ENCODE assay signal across 21 cellular contexts in the genomic region with DNA sequence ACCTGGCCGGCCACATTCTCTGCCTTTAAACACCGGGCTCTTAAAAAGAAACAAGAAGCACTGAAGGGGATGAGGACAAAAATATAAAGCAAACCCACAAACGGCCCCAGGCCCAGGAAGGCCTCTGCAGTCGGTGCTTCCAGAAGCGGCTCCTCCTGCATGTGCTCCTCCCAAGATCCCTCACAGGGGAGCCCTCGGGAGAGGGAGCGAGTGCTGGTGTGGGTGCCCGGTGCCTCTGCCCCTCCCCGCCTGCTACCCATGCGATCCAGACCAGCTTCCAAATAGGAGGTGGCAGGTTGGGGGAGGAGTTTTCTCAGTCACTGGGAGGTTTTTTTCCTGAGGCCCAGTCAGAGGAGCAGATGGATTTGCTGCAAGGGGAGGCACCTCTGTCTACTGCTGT.
"Had no signal": no experiment of that assay in that cellular context is flagged by ENCODE, and none has a peak within 500 bp of the region (broad histone marks: within the 10 kb centered on the region; RNA-seq: fewer than 3 reads in every experiment).

No MANE protein-coding gene starts in this region.

- H3K27ac Mint-ChIP-seq: dendritic cell treated with granulocyte-macrophage colony-stimulating factor and Interleukin-4, amounts not matched to agents 40 ng/mL and 50 ng/mL, for 4 days; immature natural killer cell; naive B cell; type B pancreatic cell had no signal

- H3K27me3 ChIP-seq: esophagus muscularis mucosa, gastrocnemius medialis, left lung, ovary, right atrium auricular region, sigmoid colon, suprapubic skin, thyroid gland had no signal

- H3K27ac ChIP-seq: epithelial cell of prostate, esophagus muscularis mucosa, gastrocnemius medialis, left lung, ovary, right atrium auricular region, sigmoid colon, skin epidermis, suprapubic skin, thyroid gland had no signal

- H3K36me3 ChIP-seq: gastrocnemius medialis, ovary, right atrium auricular region had no signal

- H3K4me3 Mint-ChIP-seq: dendritic cell treated with granulocyte-macrophage colony-stimulating factor and Interleukin-4, amounts not matched to agents 40 ng/mL and 50 ng/mL, for 4 days; effector memory CD8-positive, alpha-beta T cell; immature natural killer cell; naive B cell; nephron; type B pancreatic cell had no signal

- H3K4me3 ChIP-seq: esophagus muscularis mucosa, gastrocnemius medialis, left lung, lung, ovary, right atrium auricular region, sigmoid colon, skin epidermis, suprapubic skin, thyroid gland had no signal

- ATAC-seq: effector memory CD8-positive, alpha-beta T cell; gastrocnemius medialis; left lung; stimulated activated naive CD8-positive, alpha-beta T cell treated with anti-CD3 and anti-CD28 coated beads, Interleukin-15, Interleukin-2, amounts not matched to agents 100 U/mL and 50 U/mL, for 24 hours had no signal

- H3K9me3 ChIP-seq: esophagus muscularis mucosa, gastrocnemius medialis, left lung, ovary, right atrium auricular region, sigmoid colon, suprapubic skin, thyroid gland had no signal

- H3K4me1 Mint-ChIP-seq: immature natural killer cell had no signal

- DNase-seq: effector memory CD8-positive, alpha-beta T cell; gastrocnemius medialis; immature natural killer cell; left lung; mesendoderm; naive B cell; sigmoid colon; stimulated activated CD4-positive, alpha-beta T cell treated with anti-CD3 and anti-CD28 coated beads, Interleukin-2, amount 100 ng/mL, for 24 hours; stimulated activated CD4-positive, alpha-beta T cell treated with anti-CD3 and anti-CD28 coated beads, Interleukin-4, amount 100 ng/mL, for 4 hours; stimulated activated naive CD8-positive, alpha-beta T cell treated with anti-CD3 and anti-CD28 coated beads, Interleukin-15, Interleukin-2, amounts not matched to agents 100 U/mL and 50 U/mL, for 24 hours; thyroid gland had no signal

- H3K27me3 Mint-ChIP-seq: dendritic cell treated with granulocyte-macrophage colony-stimulating factor and Interleukin-4, amounts not matched to agents 40 ng/mL and 50 ng/mL, for 4 days; effector memory CD8-positive, alpha-beta T cell; naive B cell; type B pancreatic cell had no signal

- H3K9me3 Mint-ChIP-seq: dendritic cell treated with granulocyte-macrophage colony-stimulating factor and Interleukin-4, amounts not matched to agents 40 ng/mL and 50 ng/mL, for 4 days; effector memory CD8-positive, alpha-beta T cell; immature natural killer cell; naive B cell; nephron; type B pancreatic cell had no signal
